Comparison of ENCODE assay signal across 33 cellular contexts in genomic region chrX:70635669-70636068, GRCh38.
DNase-seq lines count a peak whose midpoint lies in the region; ATAC-seq and TF ChIP-seq lines count a peak whose summit lies in the region.
"Had no signal": no experiment of that assay in that cellular context is flagged by ENCODE, and none has a peak within 500 bp of the region (broad histone marks: within the 10 kb centered on the region; RNA-seq: fewer than 3 reads in every experiment).

No MANE protein-coding gene starts in this region.

- DNase-seq in stimulated activated naive CD4-positive, alpha-beta T cell treated with Interleukin-2 at 50 U/mL for 16 hours (lab: John Stamatoyannopoulos, UW) = peak; percentile 0
- DNase-seq in stimulated activated naive CD4-positive, alpha-beta T cell (lab: John Stamatoyannopoulos, UW) = no peak
- DNase-seq in chondrocyte (ENCODE audit: low spot score) = peak; percentile 78
- peak; percentile 37 for DNase-seq in osteoblast (ENCODE audit: insufficient read length, low spot score, missing footprints)
- no peak for DNase-seq in thyroid gland
- DNase-seq: 8988T; ACHN; AML-193; BE2C; C1 segment of cervical spinal cord; Caco-2; Calu3; CD4-positive, alpha-beta memory T cell; CD4-positive, alpha-beta T cell; CD4-positive, CD25-positive, alpha-beta regulatory T cell; CD8-positive, alpha-beta memory T cell; CD8-positive, alpha-beta T cell; COR-L47; DMS 273 treated with DMSO at 0.1 percent for 48 hours; DMS153; DMS53; DMS79; DMS79 treated with DMSO at 0.1 percent for 48 hours; DND-41; EL had no signal

- H2AFZ ChIP-seq in osteoblast (ENCODE audit: low read length) = no peak overlapping the region

- H3K27me3 Mint-ChIP-seq in chondrocyte (ENCODE audit: low read depth) = no peaks in the 10 kb centered on the region
- H3K27me3 Mint-ChIP-seq: B cell; CD4-positive, alpha-beta memory T cell; CD4-positive, alpha-beta T cell; CD4-positive, CD25-positive, alpha-beta regulatory T cell had no signal

- H3K4me1 Mint-ChIP-seq in chondrocyte (ENCODE audit: low read depth) = no peaks in the 10 kb centered on the region
- H3K4me1 Mint-ChIP-seq: B cell; CD14-positive monocyte; CD4-positive, alpha-beta memory T cell; CD4-positive, CD25-positive, alpha-beta regulatory T cell; CD8-positive, alpha-beta memory T cell had no signal

- no peak overlapping the region for H3K4me3 Mint-ChIP-seq in chondrocyte (ENCODE audit: unreplicated experiment)
- H3K4me3 Mint-ChIP-seq: B cell; CD14-positive monocyte; CD4-positive, alpha-beta memory T cell; CD4-positive, alpha-beta T cell; CD8-positive, alpha-beta memory T cell; CD8-positive, alpha-beta T cell had no signal

- H3K9me3 ChIP-seq in osteoblast (ENCODE audit: low read depth, low read length) = no peaks in the 10 kb centered on the region
- H3K9me3 ChIP-seq in thyroid gland = no peaks in the 10 kb centered on the region
- H3K9me3 ChIP-seq: A549, BE2C, Caco-2 had no signal

- H3K9me3 Mint-ChIP-seq in chondrocyte (ENCODE audit: low read depth) = peaks cover 4% of the 10 kb centered on the region
- H3K9me3 Mint-ChIP-seq: CD4-positive, alpha-beta memory T cell; CD8-positive, alpha-beta memory T cell; CD8-positive, alpha-beta T cell had no signal

- no peak overlapping the region for H3K4me2 ChIP-seq in osteoblast (ENCODE audit: insufficient read depth, low read length)
- H3K4me2 ChIP-seq: A549; BLaER1; BLaER1 treated with 17β-estradiol and CSF1 and Interleukin-3, amounts not matched to agents 10 nM and 100 nM had no signal

- intact Hi-C loops in thyroid gland (cut with DNase I) = no loop called here

- no peak overlapping the region for H3K27ac ChIP-seq in osteoblast (ENCODE audit: low read depth, low read length)
- no peak overlapping the region for H3K27ac ChIP-seq in thyroid gland
- H3K27ac ChIP-seq: 22Rv1; A549; BLaER1; BLaER1 treated with 17β-estradiol and CSF1 and Interleukin-3, amounts not matched to agents 10 nM and 100 nM; C4-2B had no signal

- H3K27ac Mint-ChIP-seq in chondrocyte (ENCODE audit: unreplicated experiment) = no peak overlapping the region
- H3K27ac Mint-ChIP-seq: B cell; CD14-positive monocyte; CD4-positive, alpha-beta T cell; CD4-positive, CD25-positive, alpha-beta regulatory T cell; CD8-positive, alpha-beta memory T cell; CD8-positive, alpha-beta T cell had no signal

- TF ChIP-seq CTCF in chondrocyte (IDR thresholded peaks at IDR 0.05) (no peak), osteoblast (IDR thresholded peaks at IDR 0.05; ENCODE audit: extremely low read depth, low read depth, low read length) (no peak), thyroid gland (IDR thresholded peaks at IDR 0.05) (no peak)

- H3K79me2 ChIP-seq in osteoblast (ENCODE audit: insufficient read depth, low read length) = no peaks in the 10 kb centered on the region

- no peaks in the 10 kb centered on the region for H3K36me3 Mint-ChIP-seq in chondrocyte (ENCODE audit: low read depth)
- H3K36me3 Mint-ChIP-seq: CD14-positive monocyte; CD4-positive, alpha-beta memory T cell; CD4-positive, CD25-positive, alpha-beta regulatory T cell; CD8-positive, alpha-beta memory T cell; CD8-positive, alpha-beta T cell had no signal

- WGBS in thyroid gland, 2 donors = no CpG with 5 or more reads among the region's 2 CpGs

- H3K4me1 ChIP-seq in osteoblast (ENCODE audit: insufficient read depth, low read length) = no peaks in the 10 kb centered on the region
- H3K4me1 ChIP-seq in thyroid gland = no peaks in the 10 kb centered on the region
- H3K4me1 ChIP-seq: A549; BE2C; BLaER1; BLaER1 treated with 17β-estradiol and CSF1 and Interleukin-3, amounts not matched to agents 10 nM and 100 nM; Caco-2 had no signal

- no peak for TF ChIP-seq POLR2A in thyroid gland (IDR thresholded peaks at IDR 0.05)

- H3K36me3 ChIP-seq in osteoblast (ENCODE audit: insufficient read depth, low read length) (no peaks in the 10 kb centered on the region), thyroid gland (no peaks in the 10 kb centered on the region)
- H3K36me3 ChIP-seq: BE2C; BLaER1; BLaER1 treated with 17β-estradiol and CSF1 and Interleukin-3, amounts not matched to agents 10 nM and 100 nM had no signal

- no peak overlapping the region for H3K4me3 ChIP-seq in osteoblast (ENCODE audit: insufficient read depth, low read length)
- H3K4me3 ChIP-seq in thyroid gland (replicated peaks in 1 of 3) = no peak overlapping the region
- H3K4me3 ChIP-seq: A549; BLaER1; BLaER1 treated with 17β-estradiol and CSF1 and Interleukin-3, amounts not matched to agents 10 nM and 100 nM had no signal

- no peak for ATAC-seq in GM19035 (IDR thresholded peaks at IDR 0.05; ENCODE audit: unreplicated experiment)
- ATAC-seq: A549; CD8-positive, alpha-beta T cell had no signal

- H4K20me1 ChIP-seq in osteoblast (ENCODE audit: insufficient read depth, low read length) = no peaks in the 10 kb centered on the region
- H4K20me1 ChIP-seq: BLaER1; BLaER1 treated with 17β-estradiol and CSF1 and Interleukin-3, amounts not matched to agents 10 nM and 100 nM had no signal

- H3K27me3 ChIP-seq in osteoblast (ENCODE audit: insufficient read depth, low read length) (peaks cover 2% of the 10 kb centered on the region), thyroid gland (no peaks in the 10 kb centered on the region)
- H3K27me3 ChIP-seq: BE2C had no signal

Comparison
In these comparisons a context has a peak if more than half of its experiments do, and no peak if none do; other contexts are left out.
1. DNase-seq: peak in stimulated activated naive CD4-positive, alpha-beta T cell treated with Interleukin-2 at 50 U/mL for 16 hours (single experiment), chondrocyte (single experiment) and osteoblast (single experiment); none in stimulated activated naive CD4-positive, alpha-beta T cell (0 of 6) and thyroid gland (0 of 2).